29 cellular contexts compared by ENCODE assay signal in the genomic region with DNA sequence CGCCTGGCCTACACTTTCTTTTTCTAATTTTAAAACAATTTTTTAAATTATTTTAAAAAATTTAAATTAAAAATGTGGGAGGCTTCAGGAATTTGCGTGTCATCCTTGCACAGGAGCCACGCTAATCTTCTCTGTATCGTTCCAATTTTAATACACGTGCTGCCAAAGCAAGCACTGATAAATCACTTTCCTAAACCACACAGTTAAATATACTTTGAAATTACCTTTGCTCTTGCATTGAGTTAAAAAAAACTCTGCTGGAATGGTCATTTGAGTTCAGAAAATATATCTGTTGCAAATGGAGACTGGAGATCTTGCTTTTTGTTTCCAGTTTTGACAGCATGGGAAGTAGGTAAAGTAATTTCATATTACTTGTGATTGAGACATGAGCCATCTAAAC.
"Had no signal": no experiment of that assay in that cellular context is flagged by ENCODE, and none has a peak within 500 bp of the region (broad histone marks: within the 10 kb centered on the region; RNA-seq: fewer than 3 reads in every experiment).

No MANE protein-coding gene starts in this region.

- H3K27me3 ChIP-seq: stomach, suprapubic skin, testis, thyroid gland, tibial artery, tibial nerve, transverse colon, upper lobe of left lung, upper lobe of right lung, uterus, vagina had no signal

- H3K36me3 Mint-ChIP-seq: stimulated activated effector memory CD8-positive, alpha-beta T cell treated with anti-CD3 and anti-CD28 coated beads, Interleukin-12 subunit alpha, Interleukin-12 subunit beta, amount 100 ng/mL, for 72 hours; stimulated activated naive B cell treated with anti-CD40 and anti-IgM and Interleukin-4, amounts not matched to agents 10 μg/mL and 1 μg/mL and 100 μg/mL, for 72 hours; type B pancreatic cell had no signal

- DNase-seq: stimulated activated CD4-positive, alpha-beta T cell treated with anti-CD3 and anti-CD28 coated beads, Interleukin-2, amount 100 ng/mL, for 48 hours; stimulated activated CD4-positive, alpha-beta T cell treated with anti-CD3 and anti-CD28 coated beads, Interleukin-4, amount 100 ng/mL, for 1 hour; stimulated activated CD4-positive, alpha-beta T cell treated with anti-CD3 and anti-CD28 coated beads, Interleukin-4, amount 100 ng/mL, for 24 hours; stimulated activated CD4-positive, alpha-beta T cell treated with anti-CD3 and anti-CD28 coated beads, Interleukin-4, amount 100 ng/mL, for 4 hours; stimulated activated CD8-positive, alpha-beta memory T cell treated with anti-CD3 and anti-CD28 coated beads, Interleukin-4, amount 100 ng/mL, for 48 hours; stimulated activated naive B cell treated with anti-CD40 and anti-IgM and Interleukin-4, amounts not matched to agents 10 μg/mL and 1 μg/mL and 100 μg/mL, for 72 hours; stimulated activated naive CD4-positive, alpha-beta T cell; stimulated activated naive CD4-positive, alpha-beta T cell treated with Interleukin-2 at 50 U/mL for 16 hours; stimulated activated naive CD8-positive, alpha-beta T cell treated with anti-CD3 and anti-CD28 coated beads, Interleukin-15, amount 100 ng/mL, for 72 hours; stimulated activated naive CD8-positive, alpha-beta T cell treated with anti-CD3 and anti-CD28 coated beads, Interleukin-15, Interleukin-2, amounts not matched to agents 100 U/mL and 50 U/mL, for 24 hours; stomach; substantia nigra; testis; thyroid gland; tibial artery; transverse colon; trophoblast cell; upper lobe of left lung; upper lobe of right lung; uterus had no signal

- H3K9me3 Mint-ChIP-seq: stimulated activated effector memory CD8-positive, alpha-beta T cell treated with anti-CD3 and anti-CD28 coated beads, Interleukin-12 subunit alpha, Interleukin-12 subunit beta, amount 100 ng/mL, for 72 hours; stimulated activated memory B cell treated with anti-CD40 and anti-IgM and Interleukin-4, amounts not matched to agents 10 μg/mL and 1 μg/mL and 100 μg/mL, for 72 hours; stimulated activated naive B cell treated with anti-CD40 and anti-IgM and Interleukin-4, amounts not matched to agents 10 μg/mL and 1 μg/mL and 100 μg/mL, for 72 hours; stimulated activated naive CD8-positive, alpha-beta T cell treated with anti-CD3 and anti-CD28 coated beads, Interleukin-15, amount 100 ng/mL, for 72 hours; stimulated activated naive CD8-positive, alpha-beta T cell treated with anti-CD3 and anti-CD28 coated beads, Interleukin-15, Interleukin-2, amounts not matched to agents 100 ng/mL and 50 ng/mL, for 24 hours; type B pancreatic cell had no signal

- H3K4me1 Mint-ChIP-seq: stimulated activated effector memory CD8-positive, alpha-beta T cell treated with anti-CD3 and anti-CD28 coated beads, Interleukin-12 subunit alpha, Interleukin-12 subunit beta, amount 100 ng/mL, for 72 hours; stimulated activated naive B cell treated with anti-CD40 and anti-IgM and Interleukin-4, amounts not matched to agents 10 μg/mL and 1 μg/mL and 100 μg/mL, for 72 hours; stimulated activated naive CD8-positive, alpha-beta T cell treated with anti-CD3 and anti-CD28 coated beads, Interleukin-15, amount 100 ng/mL, for 72 hours had no signal

- H3K36me3 ChIP-seq: thyroid gland, transverse colon, upper lobe of left lung, upper lobe of right lung, uterus, vagina had no signal

- H3K4me3 ChIP-seq: stomach, suprapubic skin, testis, thoracic aorta, thyroid gland, tibial artery, tibial nerve, transverse colon, upper lobe of left lung, upper lobe of right lung, uterus, vagina had no signal

- ATAC-seq: stimulated activated effector memory CD8-positive, alpha-beta T cell treated with anti-CD3 and anti-CD28 coated beads, Interleukin-12 subunit alpha, Interleukin-12 subunit beta, amount 100 ng/mL, for 72 hours; stimulated activated memory B cell treated with anti-CD40 and anti-IgM and Interleukin-4, amounts not matched to agents 10 μg/mL and 1 μg/mL and 100 μg/mL, for 72 hours; stimulated activated naive B cell treated with anti-CD40 and anti-IgM and Interleukin-4, amounts not matched to agents 10 μg/mL and 1 μg/mL and 100 μg/mL, for 72 hours; stimulated activated naive CD8-positive, alpha-beta T cell treated with anti-CD3 and anti-CD28 coated beads, Interleukin-15, amount 100 ng/mL, for 72 hours; stimulated activated naive CD8-positive, alpha-beta T cell treated with anti-CD3 and anti-CD28 coated beads, Interleukin-15, Interleukin-2, amounts not matched to agents 100 U/mL and 50 U/mL, for 24 hours; upper lobe of right lung had no signal

- H3K4me3 Mint-ChIP-seq: stimulated activated effector memory CD8-positive, alpha-beta T cell treated with anti-CD3 and anti-CD28 coated beads, Interleukin-12 subunit alpha, Interleukin-12 subunit beta, amount 100 ng/mL, for 72 hours; stimulated activated memory B cell treated with anti-CD40 and anti-IgM and Interleukin-4, amounts not matched to agents 10 μg/mL and 1 μg/mL and 100 μg/mL, for 72 hours; stimulated activated naive B cell treated with anti-CD40 and anti-IgM and Interleukin-4, amounts not matched to agents 10 μg/mL and 1 μg/mL and 100 μg/mL, for 72 hours; stimulated activated naive CD8-positive, alpha-beta T cell treated with anti-CD3 and anti-CD28 coated beads, Interleukin-15, amount 100 ng/mL, for 72 hours; stimulated activated naive CD8-positive, alpha-beta T cell treated with anti-CD3 and anti-CD28 coated beads, Interleukin-15, Interleukin-2, amounts not matched to agents 100 ng/mL and 50 ng/mL, for 24 hours; type B pancreatic cell had no signal

- FAIRE-seq: urothelium cell line had no signal

- H3K9me3 ChIP-seq: stomach, suprapubic skin, testis, thoracic aorta, thyroid gland, tibial artery, tibial nerve, transverse colon, upper lobe of left lung, upper lobe of right lung, uterus, vagina had no signal

- H3K4me1 ChIP-seq: stomach, suprapubic skin, testis, thyroid gland, tibial artery, transverse colon, upper lobe of left lung, upper lobe of right lung, uterus, vagina had no signal

- H3K27ac ChIP-seq: stomach, suprapubic skin, testis, thoracic aorta, thyroid gland, tibial artery, tibial nerve, transverse colon, upper lobe of left lung, upper lobe of right lung, uterus, vagina had no signal

- H3K27ac Mint-ChIP-seq: stimulated activated effector memory CD8-positive, alpha-beta T cell treated with anti-CD3 and anti-CD28 coated beads, Interleukin-12 subunit alpha, Interleukin-12 subunit beta, amount 100 ng/mL, for 72 hours; stimulated activated memory B cell treated with anti-CD40 and anti-IgM and Interleukin-4, amounts not matched to agents 10 μg/mL and 1 μg/mL and 100 μg/mL, for 72 hours; stimulated activated naive B cell treated with anti-CD40 and anti-IgM and Interleukin-4, amounts not matched to agents 10 μg/mL and 1 μg/mL and 100 μg/mL, for 72 hours; stimulated activated naive CD8-positive, alpha-beta T cell treated with anti-CD3 and anti-CD28 coated beads, Interleukin-15, amount 100 ng/mL, for 72 hours; stimulated activated naive CD8-positive, alpha-beta T cell treated with anti-CD3 and anti-CD28 coated beads, Interleukin-15, Interleukin-2, amounts not matched to agents 100 ng/mL and 50 ng/mL, for 24 hours; type B pancreatic cell had no signal
